8 cellular contexts compared by ENCODE assay signal in the genomic region with DNA sequence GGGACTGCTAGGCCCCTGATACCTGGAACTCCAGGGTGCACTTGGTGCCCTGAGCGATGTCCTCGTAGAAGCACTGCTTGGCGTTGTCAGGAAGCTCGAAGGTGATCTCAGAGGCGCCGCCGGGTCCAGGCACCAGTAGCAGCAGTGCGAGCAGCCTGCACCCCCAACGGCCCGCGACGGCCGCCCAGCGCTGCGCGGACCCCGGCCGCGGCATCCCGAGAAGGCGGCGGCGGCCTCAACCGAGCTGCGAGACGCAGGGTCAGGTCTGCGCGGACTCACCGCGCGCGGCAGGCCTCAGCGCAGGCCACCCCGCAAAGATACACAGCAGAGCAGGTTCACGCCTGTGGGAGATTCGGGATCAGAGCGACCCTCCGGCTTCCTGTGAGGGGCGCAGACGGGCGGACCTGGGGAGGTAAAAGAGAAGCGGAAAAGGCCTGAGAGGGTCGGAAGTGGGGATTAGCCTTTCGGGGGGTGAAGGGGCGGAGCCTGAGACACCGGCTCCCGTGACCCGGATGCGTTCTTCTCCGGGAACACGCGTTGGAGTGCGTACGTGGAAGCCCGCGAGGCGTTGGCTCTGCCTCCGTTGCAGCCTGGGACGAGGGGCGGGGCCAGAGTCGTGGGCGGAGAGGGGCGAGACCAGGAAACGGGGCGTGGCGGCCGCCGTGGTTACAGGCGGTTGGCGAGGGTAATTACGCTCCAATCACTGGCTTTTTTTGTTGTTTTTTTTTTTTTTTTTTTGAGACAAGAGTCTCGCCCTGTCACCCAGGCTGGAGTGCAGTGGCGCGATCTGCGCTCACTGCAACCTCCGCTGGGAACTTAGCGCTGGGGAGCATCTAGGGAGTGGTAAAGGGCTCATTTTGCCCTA. TPM values are rescaled to one million over a fixed set of nuclear protein-coding genes. Genes with fewer than 3 reads are reported as not detected.
DNase-seq lines count a peak whose midpoint lies in the region; ATAC-seq and FAIRE-seq lines count a peak whose summit lies in the region.

A gene (minus strand): TSS at position 458 of the 865 bp plus-strand sequence. CDS start 244 bp downstream, at position 214.

- DNase-seq in COLO829 (ENCODE audit: low spot score), result peak; percentile 91
- peak; percentile 94 for DNase-seq in HTR-8/SVneo (ENCODE audit: insufficient read length, low spot score)
- DNase-seq in NOMO-1 treated with dmso at 0.1 percent for 144 hours (lab: John Stamatoyannopoulos, UW; ENCODE audit: unreplicated experiment), result peak; percentile 98
- peak; percentile 98 to 99 (median 98) for DNase-seq in activated CD8-positive, alpha-beta memory T cell treated with anti-CD3 and anti-CD28 coated beads for 48 hours (ENCODE audit: low read depth in 2 of 3, low spot score in 2 of 3)
- DNase-seq in mesenchymal stem cell, result peak; percentile 98
- peak; percentile 100 for DNase-seq in stimulated activated CD8-positive, alpha-beta memory T cell treated with anti-CD3 and anti-CD28 coated beads, Interleukin-12 subunit alpha, Interleukin-12 subunit beta, amount 100 ng/mL, for 4 hours (ENCODE audit: low read depth)

- peak within 1 kb of the TSS in 1 of 2 experiments; percentile 98 for H3K14ac ChIP-seq in mesenchymal stem cell (ENCODE audit: low read length in 2 of 2)

- peak within 1 kb of the TSS; percentile 89 for H2BK120ac ChIP-seq in mesenchymal stem cell (ENCODE audit: low read depth, low read length)

- peak within 1 kb of the TSS; percentile 99 for H4K8ac ChIP-seq in mesenchymal stem cell (ENCODE audit: low read length)

- no peaks in the 10 kb centered on the region for H3K79me1 ChIP-seq in mesenchymal stem cell (replicated peaks; ENCODE audit: low read length, poor library complexity, severe bottlenecking)

- WGBS in mesenchymal stem cell, result under 1% methylated on average over 76 of the region's 77 CpGs

- peak within 1 kb of the TSS; percentile 92 for H3K27ac ChIP-seq in mesenchymal stem cell (ENCODE audit: low read length, poor library complexity, severe bottlenecking)

- H3K9me3 ChIP-seq in endocrine pancreas (ENCODE audit: control insufficient read depth, low read length), result no peaks in the 10 kb centered on the region
- H3K9me3 ChIP-seq in mesenchymal stem cell (ENCODE audit: control insufficient read depth, low read length), result no peaks in the 10 kb centered on the region

- H3K4me2 ChIP-seq in mesenchymal stem cell (ENCODE audit: low read length, poor library complexity, severe bottlenecking), result peak within 1 kb of the TSS; percentile 88

- peak within 1 kb of the TSS; percentile 62 to 89 for H3K4ac ChIP-seq in mesenchymal stem cell (ENCODE audit: low read depth in 1 of 2, low read length in 2 of 2)

- H3K9ac ChIP-seq in endocrine pancreas (ENCODE audit: control insufficient read depth, insufficient read depth, low read length) (peak within 1 kb of the TSS; percentile 70), mesenchymal stem cell (ENCODE audit: low read length) (peak within 1 kb of the TSS; percentile 96)

- FAIRE-seq in HTR-8/SVneo (lab: Jason Lieb, UNC), result peak; percentile 96

- peak within 1 kb of the TSS; percentile 94 for H2AFZ ChIP-seq in mesenchymal stem cell (ENCODE audit: low read depth, low read length)

- peak within 1 kb of the TSS in 1 of 2 experiments; percentile 8 for H2BK12ac ChIP-seq in mesenchymal stem cell (ENCODE audit: low read length in 2 of 2)

- H3K36me3 ChIP-seq in endocrine pancreas (ENCODE audit: control insufficient read depth, insufficient read depth, low read length), result no peaks in the 10 kb centered on the region
- peaks cover 0 to 9% of the 10 kb centered on the region in 2 experiments for H3K36me3 ChIP-seq in mesenchymal stem cell (ENCODE audit: control insufficient read depth in 1 of 2, insufficient read depth in 2 of 2, low read depth in 1 of 2, low read length in 2 of 2)

- H2BK15ac ChIP-seq in mesenchymal stem cell (ENCODE audit: low read depth, poor library complexity, severe bottlenecking), result peak within 1 kb of the TSS; percentile 92

- H3K23ac ChIP-seq in mesenchymal stem cell (ENCODE audit: low read length in 2 of 2), result peak within 1 kb of the TSS; percentile 14 to 37

- peak within 1 kb of the TSS; percentile 63 for H2BK5ac ChIP-seq in mesenchymal stem cell (ENCODE audit: low read depth, low read length, poor library complexity, severe bottlenecking)

- H3K27me3 ChIP-seq in endocrine pancreas (ENCODE audit: control insufficient read depth, insufficient read depth, low read length), result no peaks in the 10 kb centered on the region
- H3K27me3 ChIP-seq in mesenchymal stem cell (ENCODE audit: control insufficient read depth in 1 of 2, insufficient read depth in 1 of 2, low read length in 2 of 2), result no peaks in the 10 kb centered on the region

- ATAC-seq in GM21367 (IDR thresholded peaks at IDR 0.05; ENCODE audit: unreplicated experiment), result peak; percentile 90

- H4K91ac ChIP-seq in mesenchymal stem cell (ENCODE audit: low read length), result peak within 1 kb of the TSS; percentile 99

- H2AK5ac ChIP-seq in mesenchymal stem cell (ENCODE audit: low read length, severe bottlenecking), result peak within 1 kb of the TSS; percentile 10

- H3K18ac ChIP-seq in mesenchymal stem cell (ENCODE audit: low read depth in 1 of 2, low read length in 2 of 2), result peak within 1 kb of the TSS; percentile 97 to 100

- peaks cover 30% of the 10 kb centered on the region for H3K4me1 ChIP-seq in endocrine pancreas (ENCODE audit: control insufficient read depth, insufficient read depth, low read length)
- H3K4me1 ChIP-seq in mesenchymal stem cell (ENCODE audit: control insufficient read depth, insufficient read depth, low read depth, low read length), result peaks cover 4% of the 10 kb centered on the region

- H3K4me3 ChIP-seq in endocrine pancreas (ENCODE audit: control insufficient read depth, insufficient read depth, low read length) (peak within 1 kb of the TSS; percentile 98), mesenchymal stem cell (ENCODE audit: insufficient read depth in 1 of 2, low read depth in 1 of 2, low read length in 2 of 2) (peak within 1 kb of the TSS; percentile 92 to 98)

RNA-seq across cellular contexts. Expression of the gene that starts here (rescaled TPM):
- 85.3 TPM for polyA plus RNA-seq in mesenchymal stem cell (2013, experiment 1 of 2)
- polyA plus RNA-seq in mesenchymal stem cell (2013, experiment 2 of 2), result 92.9 TPM

Comparison
In these comparisons a context has a peak if more than half of its experiments do, and no peak if none do; other contexts are left out.
1. Peak in every context shown above with its lines: DNase-seq, ATAC-seq, H3K4me3 ChIP-seq and H3K27ac ChIP-seq.